ENCODE assay signal across 16 cellular contexts in genomic region chrX:102883491-102883890, GRCh38. TPM values are rescaled to one million over a fixed set of nuclear protein-coding genes. Genes with fewer than 3 reads are reported as not detected.
A peak's percentile ranks its signal among the peaks of the same experiment; 100 is the strongest.
DNase-seq lines count a peak whose midpoint lies in the region; ATAC-seq and TF ChIP-seq lines count a peak whose summit lies in the region.
"Had no signal": no experiment of that assay in that cellular context is flagged by ENCODE, and none has a peak within 500 bp of the region (broad histone marks: within the 10 kb centered on the region; RNA-seq: fewer than 3 reads in every experiment).

No MANE protein-coding gene starts in this region.

- H3K27me3 ChIP-seq in mammary epithelial cell (ENCODE audit: insufficient read depth, low read length), result no peaks in the 10 kb centered on the region
- H3K27me3 ChIP-seq in neural progenitor cell, result no peaks in the 10 kb centered on the region

- 38% methylated on average over 7 of the region's 7 CpGs for WGBS in mammary epithelial cell (ENCODE audit: low coverage, missing lambda C conversion rate)

- H3K27me3 Mint-ChIP-seq in MCF 10A (ENCODE audit: insufficient read depth, unreplicated experiment) (peaks cover 38% of the 10 kb centered on the region), neural progenitor cell (ENCODE audit: insufficient read depth, low read depth) (no peaks in the 10 kb centered on the region)
- H3K27me3 Mint-ChIP-seq in activated CD4-positive, alpha-beta T cell treated with anti-CD3 and anti-CD28 coated beads, Interleukin-2, amount 10 ng/mL, durations not matched to agents 7 days and 5 days, result no peaks in the 10 kb centered on the region
- H3K27me3 Mint-ChIP-seq: CD4-positive, alpha-beta T cell had no signal

- H3K4me3 Mint-ChIP-seq in MCF 10A (ENCODE audit: unreplicated experiment) (no peak overlapping the region), neural progenitor cell (no peak overlapping the region)
- no peak overlapping the region for H3K4me3 Mint-ChIP-seq in activated CD4-positive, alpha-beta T cell treated with anti-CD3 and anti-CD28 coated beads, Interleukin-2, amount 10 ng/mL, durations not matched to agents 7 days and 5 days
- H3K4me3 Mint-ChIP-seq: CD4-positive, alpha-beta T cell; H9 had no signal

- TF ChIP-seq CTCF in mammary epithelial cell (conservative IDR thresholded peaks at IDR 0.05 in 1 of 2, IDR thresholded peaks at IDR 0.05 in 1 of 2; ENCODE audit: extremely low read depth in 1 of 2, insufficient read depth in 1 of 2, low read depth in 1 of 2, low read length in 2 of 2) (no peak), MCF 10A (IDR thresholded peaks at IDR 0.05; ENCODE audit: unreplicated experiment) (no peak), neural progenitor cell (IDR thresholded peaks at IDR 0.05) (no peak)

- H3K36me3 Mint-ChIP-seq in MCF 10A (ENCODE audit: insufficient read depth, unreplicated experiment) (peaks cover 21% of the 10 kb centered on the region), neural progenitor cell (peaks cover 9% of the 10 kb centered on the region)
- no peaks in the 10 kb centered on the region for H3K36me3 Mint-ChIP-seq in activated CD4-positive, alpha-beta T cell treated with anti-CD3 and anti-CD28 coated beads, Interleukin-2, amount 10 ng/mL, durations not matched to agents 7 days and 5 days (ENCODE audit: low read depth)

- no peak for ATAC-seq in HG02763 (IDR thresholded peaks at IDR 0.05; ENCODE audit: unreplicated experiment)
- ATAC-seq: A549 had no signal

- H2AFZ ChIP-seq in mammary epithelial cell (ENCODE audit: low read depth, low read length), result no peak overlapping the region
- no peak overlapping the region for H2AFZ ChIP-seq in neural progenitor cell (replicated peaks)

- BruUV-seq in mammary epithelial cell (replicated peaks; lab: Mats Ljungman, UMichigan) (no TSS peak), MCF 10A (replicated peaks; lab: Mats Ljungman, UMichigan) (no TSS peak)

- POLR2A ChIA-PET in MCF 10A (lab: Yijun Ruan, JAX), result no interaction called here
- POLR2A ChIA-PET in activated CD4-positive, alpha-beta T cell treated with anti-CD3 and anti-CD28 coated beads, Interleukin-2, amount 10 ng/mL, durations not matched to agents 7 days and 5 days (lab: Charles Lee), result no interaction called here

- H3K27ac ChIP-seq in mammary epithelial cell (ENCODE audit: insufficient read depth, low read depth, low read length) (no peak overlapping the region), neural progenitor cell (no peak overlapping the region)
- H3K27ac ChIP-seq: 22Rv1, A549, C4-2B had no signal

- H3K9me3 Mint-ChIP-seq in MCF 10A (ENCODE audit: unreplicated experiment) (no peaks in the 10 kb centered on the region), neural progenitor cell (peaks cover 4% of the 10 kb centered on the region)
- no peaks in the 10 kb centered on the region for H3K9me3 Mint-ChIP-seq in activated CD4-positive, alpha-beta T cell treated with anti-CD3 and anti-CD28 coated beads, Interleukin-2, amount 10 ng/mL, durations not matched to agents 7 days and 5 days
- H3K9me3 Mint-ChIP-seq: CD4-positive, alpha-beta T cell had no signal

- H3K4me2 ChIP-seq in mammary epithelial cell (ENCODE audit: insufficient read depth, low read depth, low read length), result no peak overlapping the region
- H3K4me2 ChIP-seq in neural progenitor cell, result no peak overlapping the region
- H3K4me2 ChIP-seq: A549 had no signal

- H3K4me1 ChIP-seq in mammary epithelial cell (ENCODE audit: insufficient read depth, low read length) (no peaks in the 10 kb centered on the region), neural progenitor cell (no peaks in the 10 kb centered on the region)
- H3K4me1 ChIP-seq: A549, Caco-2 had no signal

- H3K4me3 ChIP-seq in mammary epithelial cell (replicated peaks in 1 of 3; ENCODE audit: insufficient read depth in 1 of 3, low read depth in 2 of 3, low read length in 3 of 3), result no peak overlapping the region
- H3K4me3 ChIP-seq in neural progenitor cell, result no peak overlapping the region
- H3K4me3 ChIP-seq: A549 had no signal

- CTCF ChIA-PET in mammary epithelial cell (lab: Charles Lee; ENCODE audit: low non-redundant PET), result no interaction called here
- CTCF ChIA-PET in MCF 10A (lab: Yijun Ruan, JAX), result interaction anchor here (0.8 kb wide), 1 partner anchor 16 kb away, joined by 3 read pairs; no protein-coding TSS in a partner anchor
- CTCF ChIA-PET in activated CD4-positive, alpha-beta T cell treated with anti-CD3 and anti-CD28 coated beads, Interleukin-2, amount 10 ng/mL, durations not matched to agents 7 days and 5 days (lab: Charles Lee), result no interaction called here

- intact Hi-C loops in mammary epithelial cell (cut with micrococcal nuclease), result no loop called here
- intact Hi-C loops in MCF 10A (cut with micrococcal nuclease), result no loop called here

- dilution Hi-C loops in mammary epithelial cell (cut with HindIII; ENCODE audit: low sequenced_read_pairs), result no loop called here

- peak; percentile 1 for DNase-seq in DMS53 (lab: John Stamatoyannopoulos, UW)
- no peak for DNase-seq in DMS53 treated with DMSO at 0.1 percent for 48 hours (lab: John Stamatoyannopoulos, UW; ENCODE audit: unreplicated experiment)
- peak; percentile 2 for DNase-seq in mammary epithelial cell
- DNase-seq in MCF 10A (ENCODE audit: unreplicated experiment), result no peak
- DNase-seq in neural progenitor cell (ENCODE audit: low spot score), result peak; percentile 11
- no peak for DNase-seq in activated CD4-positive, alpha-beta T cell treated with anti-CD3 and anti-CD28 coated beads, Interleukin-2, amount 10 ng/mL, durations not matched to agents 7 days and 5 days
- DNase-seq: AML-193; Caco-2; CD4-positive, alpha-beta T cell; DMS79 treated with DMSO at 0.1 percent for 48 hours; GF-D8; H9 had no signal

- H3F3A ChIP-seq in neural progenitor cell (ENCODE audit: low read depth), result no peaks in the 10 kb centered on the region

- H3K9ac ChIP-seq in mammary epithelial cell (ENCODE audit: insufficient read depth, low read length) (no peak overlapping the region), neural progenitor cell (no peak overlapping the region)

- H3K4me1 Mint-ChIP-seq in MCF 10A (ENCODE audit: insufficient read depth, unreplicated experiment) (no peaks in the 10 kb centered on the region), neural progenitor cell (no peaks in the 10 kb centered on the region)
- no peaks in the 10 kb centered on the region for H3K4me1 Mint-ChIP-seq in activated CD4-positive, alpha-beta T cell treated with anti-CD3 and anti-CD28 coated beads, Interleukin-2, amount 10 ng/mL, durations not matched to agents 7 days and 5 days
- H3K4me1 Mint-ChIP-seq: H9 had no signal

- no peaks in the 10 kb centered on the region for H3K79me2 ChIP-seq in mammary epithelial cell (ENCODE audit: insufficient read depth, low read length)
- H3K79me2 ChIP-seq in neural progenitor cell (ENCODE audit: low read depth), result no peaks in the 10 kb centered on the region

- in situ Hi-C loops in mammary epithelial cell (cut with MboI; ENCODE audit: low sequenced_read_pairs in 2 of 2), result no loop called here

- H3K36me3 ChIP-seq in mammary epithelial cell (ENCODE audit: insufficient read depth, low read length), result no peaks in the 10 kb centered on the region
- H3K36me3 ChIP-seq in neural progenitor cell, result no peaks in the 10 kb centered on the region

- H4K20me1 ChIP-seq in mammary epithelial cell (ENCODE audit: insufficient read depth, low read length) (no peaks in the 10 kb centered on the region), neural progenitor cell (ENCODE audit: low read depth) (no peaks in the 10 kb centered on the region)

- H3K9me3 ChIP-seq in mammary epithelial cell (replicated peaks; ENCODE audit: insufficient read depth, low read length), result no peaks in the 10 kb centered on the region
- H3K9me3 ChIP-seq in neural progenitor cell (ENCODE audit: low read depth), result no peaks in the 10 kb centered on the region
- H3K9me3 ChIP-seq: A549, Caco-2 had no signal

- H3K27ac Mint-ChIP-seq in MCF 10A (ENCODE audit: low read depth, unreplicated experiment), result no peak overlapping the region
- no peak overlapping the region for H3K27ac Mint-ChIP-seq in neural progenitor cell
- no peak overlapping the region for H3K27ac Mint-ChIP-seq in activated CD4-positive, alpha-beta T cell treated with anti-CD3 and anti-CD28 coated beads, Interleukin-2, amount 10 ng/mL, durations not matched to agents 7 days and 5 days
- H3K27ac Mint-ChIP-seq: CD4-positive, alpha-beta T cell; H9 had no signal

RNA-seq across cellular contexts. Expression of gene RAB40AL, which starts 53.6 kb away (rescaled TPM):
- total RNA-seq in mammary epithelial cell (1 to 10 TPM in 1 of 2 donors, under 1 TPM in 1; 0.56 to 1.3 TPM), MCF 10A (2022) (0.70 and 1.8 TPM in 2 replicates), neural progenitor cell (ENCODE audit: low replicate concordance) (0.31 TPM in 1 of 2 replicates, not detected in the other)
- polyA plus RNA-seq in mammary epithelial cell, result 0.12 TPM
- not detected for polyA minus RNA-seq in mammary epithelial cell
- total RNA-seq in activated CD4-positive, alpha-beta T cell treated with anti-CD3 and anti-CD28 coated beads, Interleukin-2, amount 10 ng/mL, durations not matched to agents 7 days and 5 days, result under 1 TPM; 0.25 to 0.31 TPM
- total RNA-seq: CD4-positive, alpha-beta T cell; H9 had no signal

Comparison
In these comparisons a context has a peak if more than half of its experiments do, and no peak if none do; other contexts are left out.
1. DNase-seq: peak in DMS53 (single experiment), mammary epithelial cell (single experiment) and neural progenitor cell (single experiment); none in DMS53 treated with DMSO at 0.1 percent for 48 hours (single experiment), MCF 10A (single experiment) and activated CD4-positive, alpha-beta T cell treated with anti-CD3 and anti-CD28 coated beads, Interleukin-2, amount 10 ng/mL, durations not matched to agents 7 days and 5 days (single experiment).